In the genomic region with DNA sequence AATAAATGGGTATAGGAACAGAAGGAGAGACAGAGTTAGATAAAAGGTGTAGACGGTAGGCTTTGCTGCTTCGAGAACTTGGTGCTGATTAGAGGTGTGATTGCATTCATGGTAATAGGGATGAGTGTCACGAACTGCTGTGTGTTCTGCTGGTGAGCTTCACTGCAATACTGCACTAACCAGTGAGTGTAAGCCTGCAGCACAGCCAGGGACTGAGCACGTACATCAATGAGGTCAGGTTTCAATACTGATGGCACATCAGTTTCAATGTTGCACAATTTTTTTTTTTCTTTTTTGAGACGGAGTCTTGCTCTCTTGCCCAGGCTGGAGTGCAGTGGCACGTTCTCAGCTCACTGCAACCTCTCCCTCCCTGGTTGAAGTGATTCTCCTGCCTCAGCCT, we compare ENCODE assay signal across 31 cellular contexts. TPM values are rescaled to one million over a fixed set of nuclear protein-coding genes. Genes with fewer than 3 reads are reported as not detected.
"Had no signal": no experiment of that assay in that cellular context is flagged by ENCODE, and none has a peak within 500 bp of the region (broad histone marks: within the 10 kb centered on the region; RNA-seq: fewer than 3 reads in every experiment).

No MANE protein-coding gene starts in this region.

- H3K4me1 Mint-ChIP-seq: activated naive CD8-positive, alpha-beta T cell treated with anti-CD3 and anti-CD28 coated beads for 36 hours; activated naive CD8-positive, alpha-beta T cell treated with anti-CD3 and anti-CD28 coated beads, Interleukin-2, amount 50 U/mL, for 24 hours had no signal

- H3K27me3 ChIP-seq: body of pancreas had no signal

- H3K36me3 ChIP-seq: adrenal gland, esophagus muscularis mucosa, gastrocnemius medialis, WERI-Rb-1 had no signal

- DNase-seq: activated B cell treated with CpG ODN at 0.5 μM for 24 hours; activated CD4-positive, alpha-beta T cell treated with anti-CD3 and anti-CD28 coated beads for 48 hours; activated CD4-positive, alpha-beta T cell treated with anti-CD3 and anti-CD28 coated beads, Interleukin-2, amount 50 U/mL, for 1 hour; activated CD4-positive, alpha-beta T cell treated with anti-CD3 and anti-CD28 coated beads, Interleukin-2, amount 50 U/mL, for 48 hours; activated CD8-positive, alpha-beta memory T cell treated with anti-CD3 and anti-CD28 coated beads for 24 hours; activated CD8-positive, alpha-beta T cell treated with anti-CD3 and anti-CD28 coated beads for 36 hours; activated effector memory CD4-positive, alpha-beta T cell treated with anti-CD3 and anti-CD28 coated beads, Interleukin-2, amount 50 U/mL, for 16 hours; activated naive CD4-positive, alpha-beta T cell treated with anti-CD3 and anti-CD28 coated beads for 36 hours; activated naive CD8-positive, alpha-beta T cell treated with anti-CD3 and anti-CD28 coated beads for 36 hours; activated naive CD8-positive, alpha-beta T cell treated with anti-CD3 and anti-CD28 coated beads, Interleukin-2, amount 50 U/mL, for 24 hours; activated T-cell treated with anti-CD3 and anti-CD28 coated beads, Interleukin-2, amount 50 U/mL, for 4 hours; amygdala; aorta; body of pancreas; caudate nucleus; cortex of kidney; effector CD8-positive, alpha-beta T cell; foreskin keratinocyte; gastrocnemius medialis; glutamatergic neuron; WERI-Rb-1 had no signal

- H3K4me3 Mint-ChIP-seq: activated B cell treated with CpG ODN at 0.5 μM for 24 hours; activated CD8-positive, alpha-beta T cell treated with anti-CD3 and anti-CD28 coated beads for 36 hours; activated naive CD4-positive, alpha-beta T cell treated with anti-CD3 and anti-CD28 coated beads for 36 hours; activated naive CD4-positive, alpha-beta T cell treated with anti-CD3 and anti-CD28 coated beads, Interleukin-2, amount 50 U/mL, for 24 hours; activated naive CD8-positive, alpha-beta T cell treated with anti-CD3 and anti-CD28 coated beads for 36 hours; activated naive CD8-positive, alpha-beta T cell treated with anti-CD3 and anti-CD28 coated beads, Interleukin-2, amount 50 U/mL, for 24 hours; activated T-cell treated with anti-CD3 and anti-CD28 coated beads, Interleukin-2, amount 50 U/mL, for 4 hours had no signal

- H3K9me3 Mint-ChIP-seq: activated CD8-positive, alpha-beta T cell treated with anti-CD3 and anti-CD28 coated beads for 36 hours; activated naive CD4-positive, alpha-beta T cell treated with anti-CD3 and anti-CD28 coated beads for 36 hours; activated naive CD4-positive, alpha-beta T cell treated with anti-CD3 and anti-CD28 coated beads, Interleukin-2, amount 50 U/mL, for 24 hours; activated naive CD8-positive, alpha-beta T cell treated with anti-CD3 and anti-CD28 coated beads for 36 hours; activated naive CD8-positive, alpha-beta T cell treated with anti-CD3 and anti-CD28 coated beads, Interleukin-2, amount 50 U/mL, for 24 hours; activated T-cell treated with anti-CD3 and anti-CD28 coated beads, Interleukin-2, amount 50 U/mL, for 4 hours; activated T-helper 2 cell treated with anti-CD3 and anti-CD28 coated beads, Interferon-gamma antibody, Interleukin-2, Interleukin-4, amounts not matched to agents 10 μg/mL and 5 μg/mL and 100 μg/mL, durations not matched to agents 14 hours and 24 hours and 36 hours had no signal

- ATAC-seq: activated CD4-positive, CD25-positive, alpha-beta regulatory T cell treated with anti-CD3 and anti-CD28 coated beads, Interleukin-2, amount 50 U/mL, for 24 hours; activated CD8-positive, alpha-beta T cell treated with anti-CD3 and anti-CD28 coated beads for 36 hours; activated naive CD8-positive, alpha-beta T cell treated with anti-CD3 and anti-CD28 coated beads, Interleukin-2, amount 50 U/mL, for 24 hours; activated T-cell treated with anti-CD3 and anti-CD28 coated beads, Interleukin-2, amount 50 U/mL, for 4 hours; body of pancreas; foreskin keratinocyte; gastrocnemius medialis had no signal

- H3K36me3 Mint-ChIP-seq: activated naive CD4-positive, alpha-beta T cell treated with anti-CD3 and anti-CD28 coated beads, Interleukin-2, amount 50 U/mL, for 24 hours; activated naive CD8-positive, alpha-beta T cell treated with anti-CD3 and anti-CD28 coated beads for 36 hours had no signal

- H3K4me1 ChIP-seq: adrenal gland, foreskin keratinocyte, gastrocnemius medialis had no signal

- H3K9me3 ChIP-seq: adrenal gland, body of pancreas, esophagus muscularis mucosa, gastrocnemius medialis had no signal

- H3K27ac Mint-ChIP-seq: activated B cell treated with CpG ODN at 0.5 μM for 24 hours; activated CD8-positive, alpha-beta T cell treated with anti-CD3 and anti-CD28 coated beads for 36 hours; activated naive CD4-positive, alpha-beta T cell treated with anti-CD3 and anti-CD28 coated beads for 36 hours; activated naive CD4-positive, alpha-beta T cell treated with anti-CD3 and anti-CD28 coated beads, Interleukin-2, amount 50 U/mL, for 24 hours; activated naive CD8-positive, alpha-beta T cell treated with anti-CD3 and anti-CD28 coated beads for 36 hours; activated naive CD8-positive, alpha-beta T cell treated with anti-CD3 and anti-CD28 coated beads, Interleukin-2, amount 50 U/mL, for 24 hours; activated T-helper 2 cell treated with anti-CD3 and anti-CD28 coated beads, Interferon-gamma antibody, Interleukin-2, Interleukin-4, amounts not matched to agents 10 μg/mL and 5 μg/mL and 100 μg/mL, durations not matched to agents 14 hours and 24 hours and 36 hours had no signal

- H3K27ac ChIP-seq: adrenal gland, esophagus muscularis mucosa, foreskin keratinocyte, gastrocnemius medialis, WERI-Rb-1 had no signal

- H3K4me3 ChIP-seq: adrenal gland, body of pancreas, esophagus muscularis mucosa, gastrocnemius medialis had no signal

RNA-seq across cellular contexts. Expression of a gene that starts 24.9 kb away (rescaled TPM):
- total RNA-seq: activated B cell treated with CpG ODN at 0.5 μM for 24 hours; activated CD8-positive, alpha-beta T cell treated with anti-CD3 and anti-CD28 coated beads for 36 hours; activated naive CD4-positive, alpha-beta T cell treated with anti-CD3 and anti-CD28 coated beads for 36 hours; activated naive CD8-positive, alpha-beta T cell treated with anti-CD3 and anti-CD28 coated beads for 36 hours; activated T-cell treated with anti-CD3 and anti-CD28 coated beads, Interleukin-2, amount 50 U/mL, for 4 hours; activated T-helper 2 cell treated with anti-CD3 and anti-CD28 coated beads, Interferon-gamma antibody, Interleukin-2, Interleukin-4, amounts not matched to agents 10 μg/mL and 5 μg/mL and 100 μg/mL, durations not matched to agents 14 hours and 24 hours and 36 hours; adrenal gland; aorta; body of pancreas; chondrocyte; dermis microvascular lymphatic vessel endothelial cell; endothelial cell of umbilical vein; epithelial cell of proximal tubule; esophagus muscularis mucosa; foreskin keratinocyte; gastrocnemius medialis; T-helper 1 cell treated with Interleukin-12 subunit alpha and Interleukin-12 subunit beta and Interleukin-4 antibody, amounts not matched to agents 30 ng/mL and 1 ng/mL, for 36 hours had no signal
- polyA plus RNA-seq: adrenal gland, aorta, endothelial cell of umbilical vein, foreskin keratinocyte had no signal

RNA-seq across cellular contexts. Expression of a gene that starts 32.2 kb away (rescaled TPM):
- total RNA-seq: activated B cell treated with CpG ODN at 0.5 μM for 24 hours had no signal

RNA-seq across cellular contexts. Expression of a gene that starts 47.5 kb away (rescaled TPM):
- total RNA-seq: activated B cell treated with CpG ODN at 0.5 μM for 24 hours; activated CD8-positive, alpha-beta T cell treated with anti-CD3 and anti-CD28 coated beads for 36 hours; activated naive CD4-positive, alpha-beta T cell treated with anti-CD3 and anti-CD28 coated beads for 36 hours; activated naive CD8-positive, alpha-beta T cell treated with anti-CD3 and anti-CD28 coated beads for 36 hours; activated T-cell treated with anti-CD3 and anti-CD28 coated beads, Interleukin-2, amount 50 U/mL, for 4 hours; activated T-helper 2 cell treated with anti-CD3 and anti-CD28 coated beads, Interferon-gamma antibody, Interleukin-2, Interleukin-4, amounts not matched to agents 10 μg/mL and 5 μg/mL and 100 μg/mL, durations not matched to agents 14 hours and 24 hours and 36 hours; adrenal gland; aorta; body of pancreas; chondrocyte; dermis microvascular lymphatic vessel endothelial cell; endothelial cell of umbilical vein; epithelial cell of proximal tubule; esophagus muscularis mucosa; foreskin keratinocyte; gastrocnemius medialis; T-helper 1 cell treated with Interleukin-12 subunit alpha and Interleukin-12 subunit beta and Interleukin-4 antibody, amounts not matched to agents 30 ng/mL and 1 ng/mL, for 36 hours had no signal
- polyA plus RNA-seq: adrenal gland, aorta, endothelial cell of umbilical vein, foreskin keratinocyte had no signal
